ENCODE assay signal across 10 cellular contexts in genomic region chr7:17773289-17773626, GRCh38.
DNase-seq lines count a peak whose midpoint lies in the region; ATAC-seq and TF ChIP-seq lines count a peak whose summit lies in the region.
"Had no signal": no experiment of that assay in that cellular context is flagged by ENCODE, and none has a peak within 500 bp of the region (broad histone marks: within the 10 kb centered on the region; RNA-seq: fewer than 3 reads in every experiment).

No MANE protein-coding gene starts in this region.

- H3K36me3 Mint-ChIP-seq in glutamatergic neuron (ENCODE audit: unreplicated experiment), result no peaks in the 10 kb centered on the region
- H3K36me3 Mint-ChIP-seq: naive B cell had no signal

- H3K36me3 ChIP-seq in BJ (ENCODE audit: control insufficient read depth, insufficient read depth, low read length), result no peaks in the 10 kb centered on the region
- H3K36me3 ChIP-seq in KMS-11 (ENCODE audit: insufficient read depth), result no peaks in the 10 kb centered on the region
- H3K36me3 ChIP-seq in left lung, result no peaks in the 10 kb centered on the region

- no peaks in the 10 kb centered on the region for H3K9me3 ChIP-seq in left lung

- DNase-seq in BJ (ENCODE audit: low read depth) (peak; percentile 49), amniotic epithelial cell (ENCODE audit: low read depth) (peak; percentile 96), left lung (peak in 1 of 2 donors; percentile 46), DMS53 treated with DMSO at 0.1 percent for 48 hours (lab: John Stamatoyannopoulos, UW; ENCODE audit: unreplicated experiment) (no peak), glutamatergic neuron (no peak), DMS79 (lab: John Stamatoyannopoulos, UW) (no peak)
- DNase-seq: naive B cell had no signal

- peak overlapping the region; percentile 82 for H3K4me2 ChIP-seq in KMS-11

- H3K27ac Mint-ChIP-seq in glutamatergic neuron (ENCODE audit: unreplicated experiment), result no peak overlapping the region

- H3K4me3 Mint-ChIP-seq in glutamatergic neuron (ENCODE audit: unreplicated experiment), result no peak overlapping the region
- H3K4me3 Mint-ChIP-seq: central memory CD8-positive, alpha-beta T cell; naive B cell had no signal

- H3K4me3 ChIP-seq in BJ (ENCODE audit: low read depth, low read length), result no peak overlapping the region
- no peak overlapping the region for H3K4me3 ChIP-seq in KMS-11 (IDR thresholded peaks at IDR 0.05; ENCODE audit: insufficient read depth, low read depth, low read length)
- H3K4me3 ChIP-seq in left lung, result no peak overlapping the region

- H3K27me3 ChIP-seq in BJ (ENCODE audit: control insufficient read depth, insufficient read depth, low read length) (peaks cover 1% of the 10 kb centered on the region; the same call in 1 of the 2 replicates), KMS-11 (ENCODE audit: insufficient read depth, low read depth) (no peaks in the 10 kb centered on the region), left lung (no peaks in the 10 kb centered on the region)

- H4K20me1 ChIP-seq in KMS-11 (ENCODE audit: insufficient read depth), result no peaks in the 10 kb centered on the region

- POLR2A ChIA-PET in BJ (lab: Charles Lee), result interaction anchor here (0.6 kb wide), 1 partner anchor 1019 kb away, joined by 3 read pairs; no protein-coding TSS in a partner anchor

- ATAC-seq in left lung (peak; percentile 86), GM18867 (IDR thresholded peaks at IDR 0.05; ENCODE audit: unreplicated experiment) (no peak)

- intact Hi-C loops in left lung (cut with DNase I), result no loop called here

- CTCF ChIA-PET in BJ (lab: Yijun Ruan, JAX), result interaction anchor here (0.8 to 1.7 kb wide), 7 partner anchors 10 to 572 kb away, joined by 3 to 6 read pairs (median 4); no protein-coding TSS in a partner anchor

- no peaks in the 10 kb centered on the region for H3K79me2 ChIP-seq in KMS-11 (ENCODE audit: insufficient read depth, low read depth)

- no peak overlapping the region for H2AFZ ChIP-seq in KMS-11 (ENCODE audit: low read depth)

- H3K9me3 Mint-ChIP-seq in glutamatergic neuron (ENCODE audit: unreplicated experiment), result no peaks in the 10 kb centered on the region
- H3K9me3 Mint-ChIP-seq: central memory CD8-positive, alpha-beta T cell; naive B cell had no signal

- peak overlapping the region; percentile 65 for H3K27ac ChIP-seq in KMS-11
- H3K27ac ChIP-seq in left lung, result no peak overlapping the region

- H3K4me1 ChIP-seq in KMS-11 (ENCODE audit: low read depth, poor library complexity, severe bottlenecking) (peaks cover 63% of the 10 kb centered on the region), left lung (peaks cover 3 to 32% of the 10 kb centered on the region in 2 donors)

- TF ChIP-seq CTCF in BJ (IDR thresholded peaks at IDR 0.05; ENCODE audit: insufficient read depth, low read depth, low read length) (no peak), KMS-11 (conservative IDR thresholded peaks at IDR 0.05; ENCODE audit: low read depth, low read length) (no peak), left lung (IDR thresholded peaks at IDR 0.05) (no peak), glutamatergic neuron (IDR thresholded peaks at IDR 0.05; ENCODE audit: partially characterized antibody, unreplicated experiment) (no peak)

- H3K9ac ChIP-seq in KMS-11, result no peak overlapping the region; the same call in 1 of the 2 replicates

- peaks cover 2% of the 10 kb centered on the region for H3K27me3 Mint-ChIP-seq in glutamatergic neuron (ENCODE audit: unreplicated experiment)
- H3K27me3 Mint-ChIP-seq: central memory CD8-positive, alpha-beta T cell; naive B cell had no signal

- peaks cover 14% of the 10 kb centered on the region for H3K4me1 Mint-ChIP-seq in glutamatergic neuron (ENCODE audit: low read depth, unreplicated experiment)

Comparison
In these comparisons a context has a peak if more than half of its experiments do, and no peak if none do; other contexts are left out.
1. DNase-seq: peak in BJ (single experiment) and amniotic epithelial cell (single experiment); none in DMS53 treated with DMSO at 0.1 percent for 48 hours (single experiment), glutamatergic neuron (single experiment) and DMS79 (single experiment).